1 cellular context compared by ENCODE assay signal in the genomic region with DNA sequence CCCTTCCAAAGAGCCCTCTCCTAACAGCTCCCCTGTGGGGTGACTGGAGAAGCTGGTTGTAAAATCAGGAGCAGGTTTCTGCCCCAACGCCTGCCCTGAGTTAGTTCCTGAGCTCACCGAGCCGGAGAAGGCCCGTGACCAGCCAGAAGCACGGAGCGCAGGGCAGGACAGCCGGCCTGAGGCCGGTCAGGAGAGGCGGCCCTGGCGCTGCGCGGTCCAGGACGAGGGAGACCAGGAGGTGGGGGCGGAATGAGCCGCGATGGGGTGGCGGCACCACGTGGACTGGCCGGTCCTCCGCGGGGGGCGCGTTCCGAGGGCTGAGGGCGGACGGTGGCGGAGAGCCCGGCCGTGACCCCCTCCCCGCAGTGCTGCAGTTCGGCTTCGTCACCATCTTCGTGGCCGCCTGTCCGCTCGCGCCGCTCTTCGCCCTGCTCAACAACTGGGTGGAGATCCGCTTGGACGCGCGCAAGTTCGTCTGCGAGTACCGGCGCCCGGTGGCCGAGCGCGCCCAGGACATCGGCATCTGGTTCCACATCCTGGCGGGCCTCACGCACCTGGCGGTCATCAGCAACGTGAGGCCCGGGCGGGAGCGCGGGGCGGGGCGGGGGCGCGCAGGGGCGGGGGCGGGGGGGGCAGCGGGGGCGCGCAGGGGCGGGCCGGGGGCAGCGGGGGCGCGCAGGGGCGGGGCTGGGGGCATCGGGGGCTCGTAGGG.
A peak's percentile ranks its signal among the peaks of the same experiment; 100 is the strongest.
TF ChIP-seq lines count a peak whose summit lies in the region.

No MANE protein-coding gene starts in this region.

TF ChIP-seq in HepG2, 621 proteins besides CTCF, POLR2A, EP300 and RAD21 (continued from another document and continues in another):
- TF ChIP-seq, protein P1, sequence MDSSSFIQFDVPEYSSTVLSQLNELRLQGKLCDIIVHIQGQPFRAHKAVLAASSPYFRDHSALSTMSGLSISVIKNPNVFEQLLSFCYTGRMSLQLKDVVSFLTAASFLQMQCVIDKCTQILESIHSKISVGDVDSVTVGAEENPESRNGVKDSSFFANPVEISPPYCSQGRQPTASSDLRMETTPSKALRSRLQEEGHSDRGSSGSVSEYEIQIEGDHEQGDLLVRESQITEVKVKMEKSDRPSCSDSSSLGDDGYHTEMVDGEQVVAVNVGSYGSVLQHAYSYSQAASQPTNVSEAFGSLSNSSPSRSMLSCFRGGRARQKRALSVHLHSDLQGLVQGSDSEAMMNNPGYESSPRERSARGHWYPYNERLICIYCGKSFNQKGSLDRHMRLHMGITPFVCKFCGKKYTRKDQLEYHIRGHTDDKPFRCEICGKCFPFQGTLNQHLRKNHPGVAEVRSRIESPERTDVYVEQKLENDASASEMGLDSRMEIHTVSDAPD (CRISPR knock-in tag; IDR thresholded peaks at IDR 0.05) = no peak; the same call in 1 of the 2 replicates
- TF ChIP-seq ZNF841 (CRISPR knock-in tag; IDR thresholded peaks at IDR 0.05; ENCODE audit: borderline replicate concordance) (peak; percentile 48; the same call in 1 of the 2 replicates), HNRNPH1 (optimal IDR thresholded peaks at IDR 0.05; ENCODE audit: low read depth, low read length) (no peak), ZEB1 (IDR thresholded peaks at IDR 0.05; ENCODE audit: insufficient replicate concordance, low read depth) (peak; percentile 81), U2AF2 (IDR thresholded peaks at IDR 0.05; ENCODE audit: low read depth, low read length) (no peak), CBFB (CRISPR knock-in tag; IDR thresholded peaks at IDR 0.05) (peak; percentile 69; the same call in 1 of the 2 replicates), CREB1 (IDR thresholded peaks at IDR 0.05) (peak; percentile 48; the same call in 1 of the 2 replicates), CREB1 (CRISPR knock-in tag; IDR thresholded peaks at IDR 0.05) (no peak), RAD51 (IDR thresholded peaks at IDR 0.05; ENCODE audit: borderline replicate concordance) (no peak), PTBP1 (IDR thresholded peaks at IDR 0.05; ENCODE audit: low read depth, low read length, poor library complexity, severe bottlenecking) (no peak), ZNF292 (CRISPR knock-in tag; IDR thresholded peaks at IDR 0.05; ENCODE audit: borderline replicate concordance, low read depth) (no peak), RBM39 (IDR thresholded peaks at IDR 0.05; ENCODE audit: low read depth, low read length, poor library complexity, severe bottlenecking) (peak; percentile 89), ZNF143 (CRISPR knock-in tag; IDR thresholded peaks at IDR 0.05) (peak; percentile 15; the same call in 1 of the 2 replicates), SRY (CRISPR knock-in tag; IDR thresholded peaks at IDR 0.05) (peak; percentile 80; the same call in 1 of the 2 replicates), ZNF44 (CRISPR knock-in tag; IDR thresholded peaks at IDR 0.05) (peak; percentile 80; the same call in 1 of the 2 replicates), ZNF781 (CRISPR knock-in tag; IDR thresholded peaks at IDR 0.05; ENCODE audit: borderline replicate concordance, not compliant biosample characterization) (peak; percentile 64), ZBTB7B (CRISPR knock-in tag; IDR thresholded peaks at IDR 0.05) (peak; percentile 69; the same call in 1 of the 2 replicates), RBM22 (optimal IDR thresholded peaks at IDR 0.05; ENCODE audit: low read length) (no peak), BHLHE40 (IDR thresholded peaks at IDR 0.05; ENCODE audit: low read length) (no peak), GTF3A (CRISPR knock-in tag; conservative IDR thresholded peaks at IDR 0.05) (no peak), ZBTB20 (CRISPR knock-in tag; IDR thresholded peaks at IDR 0.05; ENCODE audit: borderline replicate concordance, low read depth) (peak; percentile 26; the same call in 1 of the 2 replicates), TBX3 (IDR thresholded peaks at IDR 0.05; ENCODE audit: borderline replicate concordance) (no peak), ZNF589 (CRISPR knock-in tag; conservative IDR thresholded peaks at IDR 0.05) (0 out of 2 replicates have a peak, but pooled peaks have one; percentile 70), ZBTB42 (CRISPR knock-in tag; IDR thresholded peaks at IDR 0.05) (peak; percentile 66; the same call in 1 of the 2 replicates), ZFP37 (CRISPR knock-in tag; IDR thresholded peaks at IDR 0.05; ENCODE audit: borderline replicate concordance) (no peak; the same call in 1 of the 2 replicates), HOXA3 (CRISPR knock-in tag; IDR thresholded peaks at IDR 0.05) (peak; percentile 80; the same call in 1 of the 2 replicates), ZNF296 (CRISPR knock-in tag; conservative IDR thresholded peaks at IDR 0.05) (peak; percentile 88; the same call in 1 of the 2 replicates), BCL6 (CRISPR knock-in tag; IDR thresholded peaks at IDR 0.05) (peak; percentile 65; the same call in 1 of the 2 replicates), GLI4 (CRISPR knock-in tag; IDR thresholded peaks at IDR 0.05; ENCODE audit: borderline replicate concordance) (no peak), ZKSCAN5 (CRISPR knock-in tag; IDR thresholded peaks at IDR 0.05) (no peak), ZNF17 (CRISPR knock-in tag; IDR thresholded peaks at IDR 0.05) (no peak), ZNF34 (CRISPR knock-in tag; IDR thresholded peaks at IDR 0.05; ENCODE audit: borderline replicate concordance) (peak; percentile 68; the same call in 1 of the 2 replicates), ZNF652 (CRISPR knock-in tag; IDR thresholded peaks at IDR 0.05; ENCODE audit: borderline replicate concordance, low read depth) (no peak), SUZ12 (IDR thresholded peaks at IDR 0.05; ENCODE audit: low read depth, low read length) (no peak), MTA3 (CRISPR knock-in tag; IDR thresholded peaks at IDR 0.05) (no peak), ZMYM4 (CRISPR knock-in tag; IDR thresholded peaks at IDR 0.05) (peak; percentile 74; the same call in 1 of the 2 replicates), PRPF4 (IDR thresholded peaks at IDR 0.05; ENCODE audit: low read depth, low read length, poor library complexity, severe bottlenecking) (no peak), SOX5 (CRISPR knock-in tag; IDR thresholded peaks at IDR 0.05; ENCODE audit: borderline replicate concordance) (no peak), RELA (CRISPR knock-in tag; IDR thresholded peaks at IDR 0.05) (0 out of 2 replicates have a peak, but pooled peaks have one; percentile 31), DNMT1 (CRISPR knock-in tag; IDR thresholded peaks at IDR 0.05) (peak; percentile 96; the same call in 1 of the 2 replicates), ZNF274 (CRISPR knock-in tag; IDR thresholded peaks at IDR 0.05) (peak; percentile 95)
- TF ChIP-seq, protein P2, sequence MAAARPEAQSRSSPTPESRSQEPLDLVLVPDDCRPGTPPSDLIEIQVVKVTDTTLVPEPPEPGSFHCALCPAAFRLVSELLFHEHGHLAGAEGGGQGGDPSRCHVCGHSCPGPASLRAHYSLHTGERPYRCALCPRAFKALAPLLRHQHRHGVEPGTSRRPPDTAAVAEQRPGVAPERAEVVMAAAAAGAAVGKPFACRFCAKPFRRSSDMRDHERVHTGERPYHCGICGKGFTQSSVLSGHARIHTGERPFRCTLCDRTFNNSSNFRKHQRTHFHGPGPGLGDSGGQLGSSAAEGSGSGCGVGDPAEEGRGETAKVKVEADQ (CRISPR knock-in tag; IDR thresholded peaks at IDR 0.05; ENCODE audit: borderline replicate concordance) = no peak
- TF ChIP-seq, protein P3, sequence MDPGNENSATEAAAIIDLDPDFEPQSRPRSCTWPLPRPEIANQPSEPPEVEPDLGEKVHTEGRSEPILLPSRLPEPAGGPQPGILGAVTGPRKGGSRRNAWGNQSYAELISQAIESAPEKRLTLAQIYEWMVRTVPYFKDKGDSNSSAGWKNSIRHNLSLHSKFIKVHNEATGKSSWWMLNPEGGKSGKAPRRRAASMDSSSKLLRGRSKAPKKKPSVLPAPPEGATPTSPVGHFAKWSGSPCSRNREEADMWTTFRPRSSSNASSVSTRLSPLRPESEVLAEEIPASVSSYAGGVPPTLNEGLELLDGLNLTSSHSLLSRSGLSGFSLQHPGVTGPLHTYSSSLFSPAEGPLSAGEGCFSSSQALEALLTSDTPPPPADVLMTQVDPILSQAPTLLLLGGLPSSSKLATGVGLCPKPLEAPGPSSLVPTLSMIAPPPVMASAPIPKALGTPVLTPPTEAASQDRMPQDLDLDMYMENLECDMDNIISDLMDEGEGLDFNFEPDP (CRISPR knock-in tag; conservative IDR thresholded peaks at IDR 0.05) = no peak
- TF ChIP-seq, protein P4, sequence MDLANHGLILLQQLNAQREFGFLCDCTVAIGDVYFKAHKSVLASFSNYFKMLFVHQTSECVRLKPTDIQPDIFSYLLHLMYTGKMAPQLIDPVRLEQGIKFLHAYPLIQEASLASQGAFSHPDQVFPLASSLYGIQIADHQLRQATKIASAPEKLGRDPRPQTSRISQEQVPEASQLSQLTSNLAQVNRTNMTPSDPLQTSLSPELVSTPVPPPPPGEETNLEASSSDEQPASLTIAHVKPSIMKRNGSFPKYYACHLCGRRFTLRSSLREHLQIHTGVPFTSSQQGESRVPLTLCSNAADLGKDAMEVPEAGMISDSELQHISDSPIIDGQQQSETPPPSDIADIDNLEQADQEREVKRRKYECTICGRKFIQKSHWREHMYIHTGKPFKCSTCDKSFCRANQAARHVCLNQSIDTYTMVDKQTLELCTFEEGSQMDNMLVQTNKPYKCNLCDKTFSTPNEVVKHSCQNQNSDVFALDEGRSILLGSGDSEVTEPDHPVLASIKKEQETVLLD (CRISPR knock-in tag; IDR thresholded peaks at IDR 0.05; ENCODE audit: low read depth) = no peak; the same call in 1 of the 2 replicates
- TF ChIP-seq, protein P5, sequence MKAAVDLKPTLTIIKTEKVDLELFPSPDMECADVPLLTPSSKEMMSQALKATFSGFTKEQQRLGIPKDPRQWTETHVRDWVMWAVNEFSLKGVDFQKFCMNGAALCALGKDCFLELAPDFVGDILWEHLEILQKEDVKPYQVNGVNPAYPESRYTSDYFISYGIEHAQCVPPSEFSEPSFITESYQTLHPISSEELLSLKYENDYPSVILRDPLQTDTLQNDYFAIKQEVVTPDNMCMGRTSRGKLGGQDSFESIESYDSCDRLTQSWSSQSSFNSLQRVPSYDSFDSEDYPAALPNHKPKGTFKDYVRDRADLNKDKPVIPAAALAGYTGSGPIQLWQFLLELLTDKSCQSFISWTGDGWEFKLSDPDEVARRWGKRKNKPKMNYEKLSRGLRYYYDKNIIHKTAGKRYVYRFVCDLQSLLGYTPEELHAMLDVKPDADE (CRISPR knock-in tag; IDR thresholded peaks at IDR 0.05) = no peak
- TF ChIP-seq, protein P6, sequence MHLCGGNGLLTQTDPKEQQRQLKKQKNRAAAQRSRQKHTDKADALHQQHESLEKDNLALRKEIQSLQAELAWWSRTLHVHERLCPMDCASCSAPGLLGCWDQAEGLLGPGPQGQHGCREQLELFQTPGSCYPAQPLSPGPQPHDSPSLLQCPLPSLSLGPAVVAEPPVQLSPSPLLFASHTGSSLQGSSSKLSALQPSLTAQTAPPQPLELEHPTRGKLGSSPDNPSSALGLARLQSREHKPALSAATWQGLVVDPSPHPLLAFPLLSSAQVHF (CRISPR knock-in tag; IDR thresholded peaks at IDR 0.05) = peak; percentile 27; the same call in 1 of the 2 replicates
- TF ChIP-seq, protein P7, sequence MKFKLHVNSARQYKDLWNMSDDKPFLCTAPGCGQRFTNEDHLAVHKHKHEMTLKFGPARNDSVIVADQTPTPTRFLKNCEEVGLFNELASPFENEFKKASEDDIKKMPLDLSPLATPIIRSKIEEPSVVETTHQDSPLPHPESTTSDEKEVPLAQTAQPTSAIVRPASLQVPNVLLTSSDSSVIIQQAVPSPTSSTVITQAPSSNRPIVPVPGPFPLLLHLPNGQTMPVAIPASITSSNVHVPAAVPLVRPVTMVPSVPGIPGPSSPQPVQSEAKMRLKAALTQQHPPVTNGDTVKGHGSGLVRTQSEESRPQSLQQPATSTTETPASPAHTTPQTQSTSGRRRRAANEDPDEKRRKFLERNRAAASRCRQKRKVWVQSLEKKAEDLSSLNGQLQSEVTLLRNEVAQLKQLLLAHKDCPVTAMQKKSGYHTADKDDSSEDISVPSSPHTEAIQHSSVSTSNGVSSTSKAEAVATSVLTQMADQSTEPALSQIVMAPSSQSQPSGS (CRISPR knock-in tag; IDR thresholded peaks at IDR 0.05) = peak; percentile 71; the same call in 1 of the 2 replicates
- TF ChIP-seq, protein P8, sequence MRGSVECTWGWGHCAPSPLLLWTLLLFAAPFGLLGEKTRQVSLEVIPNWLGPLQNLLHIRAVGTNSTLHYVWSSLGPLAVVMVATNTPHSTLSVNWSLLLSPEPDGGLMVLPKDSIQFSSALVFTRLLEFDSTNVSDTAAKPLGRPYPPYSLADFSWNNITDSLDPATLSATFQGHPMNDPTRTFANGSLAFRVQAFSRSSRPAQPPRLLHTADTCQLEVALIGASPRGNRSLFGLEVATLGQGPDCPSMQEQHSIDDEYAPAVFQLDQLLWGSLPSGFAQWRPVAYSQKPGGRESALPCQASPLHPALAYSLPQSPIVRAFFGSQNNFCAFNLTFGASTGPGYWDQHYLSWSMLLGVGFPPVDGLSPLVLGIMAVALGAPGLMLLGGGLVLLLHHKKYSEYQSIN (CRISPR knock-in tag; IDR thresholded peaks at IDR 0.05; ENCODE audit: borderline replicate concordance) = 0 out of 2 replicates have a peak, but pooled peaks have one; percentile 44
- TF ChIP-seq, protein P9, sequence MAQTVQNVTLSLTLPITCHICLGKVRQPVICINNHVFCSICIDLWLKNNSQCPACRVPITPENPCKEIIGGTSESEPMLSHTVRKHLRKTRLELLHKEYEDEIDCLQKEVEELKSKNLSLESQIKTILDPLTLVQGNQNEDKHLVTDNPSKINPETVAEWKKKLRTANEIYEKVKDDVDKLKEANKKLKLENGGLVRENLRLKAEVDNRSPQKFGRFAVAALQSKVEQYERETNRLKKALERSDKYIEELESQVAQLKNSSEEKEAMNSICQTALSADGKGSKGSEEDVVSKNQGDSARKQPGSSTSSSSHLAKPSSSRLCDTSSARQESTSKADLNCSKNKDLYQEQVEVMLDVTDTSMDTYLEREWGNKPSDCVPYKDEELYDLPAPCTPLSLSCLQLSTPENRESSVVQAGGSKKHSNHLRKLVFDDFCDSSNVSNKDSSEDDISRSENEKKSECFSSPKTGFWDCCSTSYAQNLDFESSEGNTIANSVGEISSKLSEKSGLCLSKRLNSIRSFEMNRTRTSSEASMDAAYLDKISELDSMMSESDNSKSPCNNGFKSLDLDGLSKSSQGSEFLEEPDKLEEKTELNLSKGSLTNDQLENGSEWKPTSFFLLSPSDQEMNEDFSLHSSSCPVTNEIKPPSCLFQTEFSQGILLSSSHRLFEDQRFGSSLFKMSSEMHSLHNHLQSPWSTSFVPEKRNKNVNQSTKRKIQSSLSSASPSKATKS (CRISPR knock-in tag; IDR thresholded peaks at IDR 0.05) = no peak
- TF ChIP-seq, protein P10, sequence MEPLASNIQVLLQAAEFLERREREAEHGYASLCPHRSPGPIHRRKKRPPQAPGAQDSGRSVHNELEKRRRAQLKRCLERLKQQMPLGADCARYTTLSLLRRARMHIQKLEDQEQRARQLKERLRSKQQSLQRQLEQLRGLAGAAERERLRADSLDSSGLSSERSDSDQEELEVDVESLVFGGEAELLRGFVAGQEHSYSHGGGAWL (CRISPR knock-in tag; IDR thresholded peaks at IDR 0.05) = peak; percentile 88
